8 cellular contexts compared by ENCODE assay signal in genomic region chr19:52922841-52923781, GRCh38.
A peak's percentile ranks its signal among the peaks of the same experiment; 100 is the strongest.
DNase-seq lines count a peak whose midpoint lies in the region; ATAC-seq and TF ChIP-seq lines count a peak whose summit lies in the region.

ZNF888 (minus strand) TSS chr19:52923428; CDS start chr19:52917873, 5,555 bp downstream.

- peak; percentile 70 for TF ChIP-seq POLR2A in GM15510 (IDR thresholded peaks at IDR 0.05; ENCODE audit: borderline replicate concordance, extremely low read depth, insufficient read length)

- DNase-seq in NCI-H2029 treated with DMSO at 0.1 percent for 48 hours (lab: John Stamatoyannopoulos, UW) (peak; percentile 43), iris pigment epithelial cell (ENCODE audit: low read depth) (peak; percentile 85), NCI-H524 (lab: John Stamatoyannopoulos, UW) (no peak)
- peak; percentile 64 for DNase-seq in activated CD4-positive, CD25-positive, alpha-beta regulatory T cell treated with anti-CD3 and anti-CD28 coated beads, Interleukin-2, amount 50 U/mL, for 16 hours (ENCODE audit: low read depth, low spot score)
- DNase-seq in central memory CD4-positive, alpha-beta T cell: peak; percentile 76
- peak; percentile 81 for DNase-seq in stimulated activated CD4-positive, alpha-beta T cell treated with anti-CD3 and anti-CD28 coated beads, Interleukin-12 subunit alpha, Interleukin-12 subunit beta, amount 100 ng/mL, for 4 hours

- ATAC-seq in HG02885 (IDR thresholded peaks at IDR 0.05; ENCODE audit: poor library complexity, unreplicated experiment): peak; percentile 98

Comparison
In these comparisons a context has a peak if more than half of its experiments do, and no peak if none do; other contexts are left out.
1. DNase-seq: peak in NCI-H2029 treated with DMSO at 0.1 percent for 48 hours (single experiment), activated CD4-positive, CD25-positive, alpha-beta regulatory T cell treated with anti-CD3 and anti-CD28 coated beads, Interleukin-2, amount 50 U/mL, for 16 hours (single experiment), central memory CD4-positive, alpha-beta T cell (single experiment), iris pigment epithelial cell (single experiment) and stimulated activated CD4-positive, alpha-beta T cell treated with anti-CD3 and anti-CD28 coated beads, Interleukin-12 subunit alpha, Interleukin-12 subunit beta, amount 100 ng/mL, for 4 hours (single experiment); none in NCI-H524 (0 of 2).